ENCODE assay signal across 12 cellular contexts in genomic region chr11:306645-307371, GRCh38. TPM values are rescaled to one million over a fixed set of nuclear protein-coding genes. Genes with fewer than 3 reads are reported as not detected.
DNase-seq lines count a peak whose midpoint lies in the region; ATAC-seq and TF ChIP-seq lines count a peak whose summit lies in the region.
"Had no signal": no experiment of that assay in that cellular context is flagged by ENCODE, and none has a peak within 500 bp of the region (broad histone marks: within the 10 kb centered on the region; RNA-seq: fewer than 3 reads in every experiment).

No MANE protein-coding gene starts in this region.

- TF ChIP-seq CTCF in upper lobe of right lung (IDR thresholded peaks at IDR 0.05), result no peak
- TF ChIP-seq CTCF in smooth muscle cell (IDR thresholded peaks at IDR 0.05; ENCODE audit: borderline replicate concordance, insufficient read depth, poor library complexity, severe bottlenecking), result no peak

- H3K27ac ChIP-seq in upper lobe of right lung, result peak overlapping the region; percentile 89
- no peak overlapping the region for H3K27ac ChIP-seq in SJCRH30
- H3K27ac ChIP-seq in smooth muscle cell (ENCODE audit: low read depth), result no peak overlapping the region
- H3K27ac ChIP-seq: VCaP had no signal

- H3K9me3 ChIP-seq in upper lobe of right lung (no peaks in the 10 kb centered on the region), SJCRH30 (replicated peaks) (no peaks in the 10 kb centered on the region), smooth muscle cell (replicated peaks; ENCODE audit: low read depth) (no peaks in the 10 kb centered on the region)

- H3K4me1 Mint-ChIP-seq in activated naive CD4-positive, alpha-beta T cell treated with anti-CD3 and anti-CD28 coated beads, Interleukin-2, amount 50 U/mL, for 24 hours, result peaks cover 52% of the 10 kb centered on the region
- H3K4me1 Mint-ChIP-seq in central memory CD8-positive, alpha-beta T cell, result peaks cover 41% of the 10 kb centered on the region
- peaks cover 36% of the 10 kb centered on the region in 2 donors for H3K4me1 Mint-ChIP-seq in natural killer cell treated with Interleukin-12 subunit alpha and Interleukin-12 subunit beta and Interleukin-15 and Interleukin-18, amount 100 ng/mL, for 72 hours (ENCODE audit: low read depth in 2 of 2)

- no peak overlapping the region for H3K4me2 ChIP-seq in smooth muscle cell

- WGBS in smooth muscle cell (ENCODE audit: low lambda C conversion rate), result 91% methylated on average over 17 of the region's 17 CpGs

- no peaks in the 10 kb centered on the region for H3K9me3 Mint-ChIP-seq in activated naive CD4-positive, alpha-beta T cell treated with anti-CD3 and anti-CD28 coated beads, Interleukin-2, amount 50 U/mL, for 24 hours
- no peaks in the 10 kb centered on the region for H3K9me3 Mint-ChIP-seq in central memory CD8-positive, alpha-beta T cell
- no peaks in the 10 kb centered on the region for H3K9me3 Mint-ChIP-seq in natural killer cell treated with Interleukin-12 subunit alpha and Interleukin-12 subunit beta and Interleukin-15 and Interleukin-18, amount 100 ng/mL, for 72 hours
- H3K9me3 Mint-ChIP-seq: mesothelial cell of epicardium had no signal

- H2AFZ ChIP-seq in smooth muscle cell (ENCODE audit: low read depth), result no peak overlapping the region

- intact Hi-C loops in upper lobe of right lung (cut with DNase I), result no loop called here

- H3K4me1 ChIP-seq in upper lobe of right lung (peaks cover 27% of the 10 kb centered on the region), SJCRH30 (peaks cover 10% of the 10 kb centered on the region), smooth muscle cell (ENCODE audit: low read depth) (peaks cover 27% of the 10 kb centered on the region)

- peak overlapping the region; percentile 26 for H3K4me3 Mint-ChIP-seq in activated naive CD4-positive, alpha-beta T cell treated with anti-CD3 and anti-CD28 coated beads, Interleukin-2, amount 50 U/mL, for 24 hours
- H3K4me3 Mint-ChIP-seq in central memory CD8-positive, alpha-beta T cell, result peak overlapping the region; percentile 85
- H3K4me3 Mint-ChIP-seq in natural killer cell treated with Interleukin-12 subunit alpha and Interleukin-12 subunit beta and Interleukin-15 and Interleukin-18, amount 100 ng/mL, for 72 hours, result peak overlapping the region; percentile 15
- H3K4me3 Mint-ChIP-seq: mesothelial cell of epicardium had no signal

- peak overlapping the region; percentile 70 for H3K27ac Mint-ChIP-seq in activated naive CD4-positive, alpha-beta T cell treated with anti-CD3 and anti-CD28 coated beads, Interleukin-2, amount 50 U/mL, for 24 hours
- H3K27ac Mint-ChIP-seq in central memory CD8-positive, alpha-beta T cell (ENCODE audit: low read depth), result peak overlapping the region; percentile 93
- H3K27ac Mint-ChIP-seq in natural killer cell treated with Interleukin-12 subunit alpha and Interleukin-12 subunit beta and Interleukin-15 and Interleukin-18, amount 100 ng/mL, for 72 hours, result peak overlapping the region; percentile 65 to 76

- peaks cover 13% of the 10 kb centered on the region for H3K79me2 ChIP-seq in smooth muscle cell (ENCODE audit: low read depth)

- ATAC-seq in central memory CD8-positive, alpha-beta T cell (replicated peaks; ENCODE audit: extremely low read depth, poor library complexity, severe bottlenecking), result no peak
- ATAC-seq in natural killer cell treated with Interleukin-12 subunit alpha and Interleukin-12 subunit beta and Interleukin-15 and Interleukin-18, amount 100 ng/mL, for 72 hours, result no peak
- no peak for ATAC-seq in upper lobe of right lung

- DNase-seq in activated naive CD4-positive, alpha-beta T cell treated with Interleukin-2 at 50 U/mL for 16 hours, result no peak
- DNase-seq in central memory CD8-positive, alpha-beta T cell (ENCODE audit: low spot score in 2 of 2), result no peak
- no peak for DNase-seq in natural killer cell treated with Interleukin-12 subunit alpha and Interleukin-12 subunit beta and Interleukin-15 and Interleukin-18, amount 100 ng/mL, for 72 hours (ENCODE audit: low spot score)
- DNase-seq in upper lobe of right lung, result no peak
- DNase-seq in SIG-M5 treated with dmso at 0.1 percent for 504 hours (lab: John Stamatoyannopoulos, UW; ENCODE audit: unreplicated experiment), result no peak
- no peak for DNase-seq in SJCRH30
- DNase-seq in smooth muscle cell (lab: John Stamatoyannopoulos, UW; ENCODE audit: unreplicated experiment), result no peak
- DNase-seq: NCI-H1092 had no signal

- H3F3A ChIP-seq in smooth muscle cell (ENCODE audit: low read depth), result peaks cover 5% of the 10 kb centered on the region

- H3K27me3 Mint-ChIP-seq in activated naive CD4-positive, alpha-beta T cell treated with anti-CD3 and anti-CD28 coated beads, Interleukin-2, amount 50 U/mL, for 24 hours, result peaks cover 2% of the 10 kb centered on the region
- H3K27me3 Mint-ChIP-seq in central memory CD8-positive, alpha-beta T cell, result no peaks in the 10 kb centered on the region
- peaks cover 0 to 2% of the 10 kb centered on the region in 2 donors for H3K27me3 Mint-ChIP-seq in natural killer cell treated with Interleukin-12 subunit alpha and Interleukin-12 subunit beta and Interleukin-15 and Interleukin-18, amount 100 ng/mL, for 72 hours

- H3K27me3 ChIP-seq in upper lobe of right lung, result no peaks in the 10 kb centered on the region
- no peaks in the 10 kb centered on the region for H3K27me3 ChIP-seq in SJCRH30
- no peaks in the 10 kb centered on the region for H3K27me3 ChIP-seq in smooth muscle cell (ENCODE audit: low read depth)

- H3K36me3 ChIP-seq in upper lobe of right lung (no peaks in the 10 kb centered on the region), SJCRH30 (no peaks in the 10 kb centered on the region), smooth muscle cell (ENCODE audit: low read depth) (no peaks in the 10 kb centered on the region)

- H3K9ac ChIP-seq in smooth muscle cell (ENCODE audit: low read depth), result no peak overlapping the region

- H4K20me1 ChIP-seq in smooth muscle cell (ENCODE audit: low read depth), result no peaks in the 10 kb centered on the region

- peaks cover 1% of the 10 kb centered on the region for H3K36me3 Mint-ChIP-seq in activated naive CD4-positive, alpha-beta T cell treated with anti-CD3 and anti-CD28 coated beads, Interleukin-2, amount 50 U/mL, for 24 hours
- peaks cover 25% of the 10 kb centered on the region for H3K36me3 Mint-ChIP-seq in central memory CD8-positive, alpha-beta T cell (ENCODE audit: insufficient read depth)
- H3K36me3 Mint-ChIP-seq in natural killer cell treated with Interleukin-12 subunit alpha and Interleukin-12 subunit beta and Interleukin-15 and Interleukin-18, amount 100 ng/mL, for 72 hours, result no peaks in the 10 kb centered on the region
- H3K36me3 Mint-ChIP-seq: mesothelial cell of epicardium had no signal

- H3K4me3 ChIP-seq in upper lobe of right lung, result no peak overlapping the region
- no peak overlapping the region for H3K4me3 ChIP-seq in SJCRH30
- no peak overlapping the region for H3K4me3 ChIP-seq in smooth muscle cell

RNA-seq across cellular contexts. Expression of gene IFITM2, which starts 0.8 kb away (rescaled TPM):
- 100 to 1,000 TPM in 1 of 2 donors, 10 to 100 TPM in 1; 87.9 to 171 TPM for total RNA-seq in natural killer cell treated with Interleukin-12 subunit alpha and Interleukin-12 subunit beta and Interleukin-15 and Interleukin-18, amount 100 ng/mL, for 72 hours
- total RNA-seq in upper lobe of right lung (521 TPM), smooth muscle cell (210 and 211 TPM in 2 replicates)
- total RNA-seq in SJCRH30 (2014; rRNA removed; shearing (Covaris generic)), result 38.4 and 40.0 TPM in 2 replicates
- polyA plus RNA-seq in smooth muscle cell, result 1,227 and 1,486 TPM in 2 replicates

RNA-seq across cellular contexts. Expression of gene IFITM1, which starts 7.0 kb away (rescaled TPM):
- 10 to 100 TPM; 58.1 to 71.0 TPM for total RNA-seq in natural killer cell treated with Interleukin-12 subunit alpha and Interleukin-12 subunit beta and Interleukin-15 and Interleukin-18, amount 100 ng/mL, for 72 hours
- total RNA-seq in upper lobe of right lung (128 TPM), smooth muscle cell (355 TPM in 2 replicates)
- 4.9 and 7.4 TPM in 2 replicates for total RNA-seq in SJCRH30 (2014; rRNA removed; shearing (Covaris generic))
- 599 and 726 TPM in 2 replicates for polyA plus RNA-seq in smooth muscle cell

RNA-seq across cellular contexts. Expression of gene IFITM5, which starts 7.5 kb away (rescaled TPM):
- not detected for total RNA-seq in natural killer cell treated with Interleukin-12 subunit alpha and Interleukin-12 subunit beta and Interleukin-15 and Interleukin-18, amount 100 ng/mL, for 72 hours
- total RNA-seq in upper lobe of right lung (not detected), smooth muscle cell (not detected in 2 replicates)
- total RNA-seq in SJCRH30 (2014; rRNA removed; shearing (Covaris generic)), result not detected in 2 replicates
- not detected in 2 replicates for polyA plus RNA-seq in smooth muscle cell
- total RNA-seq: mesothelial cell of epicardium, ureter had no signal

RNA-seq across cellular contexts. Expression of gene IFITM3, which starts 13.9 kb away (rescaled TPM):
- 10 to 100 TPM; 28.2 to 29.8 TPM for total RNA-seq in natural killer cell treated with Interleukin-12 subunit alpha and Interleukin-12 subunit beta and Interleukin-15 and Interleukin-18, amount 100 ng/mL, for 72 hours
- total RNA-seq in upper lobe of right lung, result 692 TPM
- 100 and 101 TPM in 2 replicates for total RNA-seq in SJCRH30 (2014; rRNA removed; shearing (Covaris generic))
- 392 and 393 TPM in 2 replicates for total RNA-seq in smooth muscle cell
- 3,295 and 4,132 TPM in 2 replicates for polyA plus RNA-seq in smooth muscle cell

RNA-seq across cellular contexts. Expression of gene PGGHG, which starts 17.9 kb away (rescaled TPM):
- 10 to 100 TPM; 17.0 to 24.9 TPM for total RNA-seq in natural killer cell treated with Interleukin-12 subunit alpha and Interleukin-12 subunit beta and Interleukin-15 and Interleukin-18, amount 100 ng/mL, for 72 hours
- total RNA-seq in upper lobe of right lung (105 TPM), smooth muscle cell (8.6 and 18.2 TPM in 2 replicates)
- total RNA-seq in SJCRH30 (2014; rRNA removed; shearing (Covaris generic)), result 4.7 and 8.5 TPM in 2 replicates
- 16.6 and 24.3 TPM in 2 replicates for polyA plus RNA-seq in smooth muscle cell

Comparison
In these comparisons a context has a peak if more than half of its experiments do, and no peak if none do; other contexts are left out.
1. H3K4me3 Mint-ChIP-seq: peak in every context shown above with its lines; median percentile 85 in central memory CD8-positive, alpha-beta T cell; 26 in activated naive CD4-positive, alpha-beta T cell treated with anti-CD3 and anti-CD28 coated beads, Interleukin-2, amount 50 U/mL, for 24 hours; 15 in natural killer cell treated with Interleukin-12 subunit alpha and Interleukin-12 subunit beta and Interleukin-15 and Interleukin-18, amount 100 ng/mL, for 72 hours.